Comparison of ENCODE assay signal across 12 cellular contexts in the genomic region with DNA sequence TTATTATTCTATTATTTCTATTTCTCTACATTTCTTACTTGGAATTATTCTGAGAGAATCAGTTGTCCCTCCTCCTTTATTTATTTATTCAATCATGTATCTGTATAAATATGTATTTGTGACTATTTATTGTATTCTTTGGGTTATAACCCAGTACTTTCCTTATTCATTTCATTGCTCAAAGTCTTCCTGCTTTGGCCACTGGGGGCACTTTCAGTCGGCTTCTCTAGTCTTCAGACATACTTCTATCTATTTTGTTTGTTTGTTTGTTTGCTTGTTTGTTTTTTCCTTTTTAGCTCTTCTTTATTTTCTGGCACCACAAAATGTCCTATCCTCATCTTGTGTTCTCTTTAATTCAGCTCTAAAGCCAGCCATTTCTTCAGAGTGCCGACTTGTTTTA.
DNase-seq lines count a peak whose midpoint lies in the region; ATAC-seq and TF ChIP-seq lines count a peak whose summit lies in the region.
"Had no signal": no experiment of that assay in that cellular context is flagged by ENCODE, and none has a peak within 500 bp of the region (broad histone marks: within the 10 kb centered on the region; RNA-seq: fewer than 3 reads in every experiment).

No MANE protein-coding gene starts in this region.

- H3K4me3 ChIP-seq in SK-N-SH (ENCODE audit: low read depth in 2 of 2, low read length in 1 of 2) (no peak overlapping the region), LNCaP clone FGC (ENCODE audit: low read depth, low read length) (no peak overlapping the region), dorsolateral prefrontal cortex (no peak overlapping the region), smooth muscle cell (no peak overlapping the region)

- CTCF ChIA-PET in SK-N-SH (lab: Yijun Ruan, JAX) = interaction anchor here (0.6 to 3.9 kb wide), 23 partner anchors 9 to 1677 kb away, joined by 3 to 36 read pairs (median 4); no protein-coding TSS in a partner anchor

- H3K4me1 ChIP-seq in SK-N-SH (ENCODE audit: control insufficient read depth in 1 of 2, insufficient read depth in 2 of 2, low read depth in 1 of 2, low read length in 1 of 2) (peaks cover 4 to 11% of the 10 kb centered on the region in 2 experiments; a peak in 2 of 4 replicates), smooth muscle cell (ENCODE audit: low read depth) (peaks cover 7% of the 10 kb centered on the region)

- no peak for ATAC-seq in SK-N-SH treated with all-trans-retinoic acid at 6 μM for 48 hours
- ATAC-seq in GM19351 (IDR thresholded peaks at IDR 0.05; ENCODE audit: unreplicated experiment) = no peak
- ATAC-seq: activated CD4-positive, alpha-beta T cell treated with anti-CD3 and anti-CD28 coated beads for 36 hours had no signal

- H3K79me2 ChIP-seq in SK-N-SH (ENCODE audit: insufficient read depth) (no peaks in the 10 kb centered on the region), smooth muscle cell (ENCODE audit: low read depth) (no peaks in the 10 kb centered on the region)

- H2AFZ ChIP-seq in SK-N-SH (ENCODE audit: low read depth) (no peak overlapping the region), smooth muscle cell (ENCODE audit: low read depth) (no peak overlapping the region)

- H3K9ac ChIP-seq in SK-N-SH (no peak overlapping the region), smooth muscle cell (ENCODE audit: low read depth) (no peak overlapping the region)
- H3K9ac ChIP-seq: KMS-11 had no signal

- DNase-seq in SK-N-SH (no peak), LNCaP clone FGC (ENCODE audit: low read depth) (no peak), dorsolateral prefrontal cortex (no peak), smooth muscle cell (lab: John Stamatoyannopoulos, UW; ENCODE audit: unreplicated experiment) (no peak), ACHN (no peak)
- no peak for DNase-seq in stimulated activated CD4-positive, alpha-beta T cell treated with anti-CD3 and anti-CD28 coated beads, Interleukin-2, amount 100 ng/mL, for 24 hours
- DNase-seq: activated CD4-positive, alpha-beta T cell treated with anti-CD3 and anti-CD28 coated beads for 36 hours; activated naive CD8-positive, alpha-beta T cell treated with anti-CD3 and anti-CD28 coated beads, Interleukin-2, amount 10 ng/mL, durations not matched to agents 7 days and 5 days; foreskin melanocyte had no signal

- in situ Hi-C loops in ACHN (cut with HindIII; ENCODE audit: low pct_ligation_motif_present, low pct_unique_long_range_greater_than_20kb, low sequenced_read_pairs) = no loop called here

- intact Hi-C loops in dorsolateral prefrontal cortex (cut with DNase I) = loop anchor here in 1 of 2 donors (10.0 kb wide), 1 partner anchor 759 kb away; no protein-coding TSS in a partner anchor

- TF ChIP-seq RAD21 in SK-N-SH (IDR thresholded peaks at IDR 0.05; ENCODE audit: low read length) = peak; percentile 46

- no peaks in the 10 kb centered on the region for H3K9me2 ChIP-seq in SK-N-SH

- TF ChIP-seq CTCF in SK-N-SH (IDR thresholded peaks at IDR 0.05) (peak; percentile 62), LNCaP clone FGC (IDR thresholded peaks at IDR 0.05; ENCODE audit: control insufficient read depth, extremely low read depth, insufficient read depth) (0 out of 2 replicates have a peak, but pooled peaks have one; percentile 29), dorsolateral prefrontal cortex (IDR thresholded peaks at IDR 0.05 in 54 of 56, conservative IDR thresholded peaks at IDR 0.05 in 2 of 56; ENCODE audit: low read depth in 1 of 56, partially characterized antibody in 56 of 56) (peak in 41 of 56 donors; percentile 10 to 52 (median 35)), smooth muscle cell (IDR thresholded peaks at IDR 0.05; ENCODE audit: borderline replicate concordance, insufficient read depth, poor library complexity, severe bottlenecking) (peak; percentile 31)

- WGBS in SK-N-SH (ENCODE audit: low lambda C conversion rate) = 66% methylated on average over 2 of the region's 2 CpGs
- 62% methylated on average over 2 of the region's 2 CpGs for WGBS in smooth muscle cell (ENCODE audit: low lambda C conversion rate)

- POLR2A ChIA-PET in SK-N-SH (lab: Yijun Ruan, JAX) = no interaction called here

- no peak overlapping the region for H3K27ac ChIP-seq in SK-N-SH (ENCODE audit: low read depth in 2 of 2, low read length in 1 of 2)
- H3K27ac ChIP-seq in dorsolateral prefrontal cortex = no peak overlapping the region
- no peak overlapping the region for H3K27ac ChIP-seq in smooth muscle cell (ENCODE audit: low read depth)
- H3K27ac ChIP-seq: KMS-11 had no signal

- H3F3A ChIP-seq in SK-N-SH (replicated peaks; ENCODE audit: insufficient read depth) (no peaks in the 10 kb centered on the region), smooth muscle cell (ENCODE audit: low read depth) (no peaks in the 10 kb centered on the region)

- H3K36me3 ChIP-seq in SK-N-SH (replicated peaks in 1 of 2; ENCODE audit: control insufficient read depth in 1 of 2, insufficient read depth in 2 of 2, low read length in 1 of 2) (no peaks in the 10 kb centered on the region), smooth muscle cell (ENCODE audit: low read depth) (no peaks in the 10 kb centered on the region)

- TF ChIP-seq EP300 in SK-N-SH (IDR thresholded peaks at IDR 0.05; ENCODE audit: borderline replicate concordance in 1 of 2, low read depth in 1 of 2, low read length in 1 of 2) = no peak

- H3K27me3 ChIP-seq in SK-N-SH (ENCODE audit: insufficient read depth) = no peaks in the 10 kb centered on the region
- H3K27me3 ChIP-seq in dorsolateral prefrontal cortex = no peaks in the 10 kb centered on the region
- H3K27me3 ChIP-seq in smooth muscle cell (ENCODE audit: low read depth) = no peaks in the 10 kb centered on the region

- no peaks in the 10 kb centered on the region for H4K20me1 ChIP-seq in SK-N-SH (ENCODE audit: insufficient read depth)
- H4K20me1 ChIP-seq in smooth muscle cell (ENCODE audit: low read depth) = no peaks in the 10 kb centered on the region

- H3K9me3 ChIP-seq in SK-N-SH = no peaks in the 10 kb centered on the region
- no peaks in the 10 kb centered on the region for H3K9me3 ChIP-seq in smooth muscle cell (replicated peaks; ENCODE audit: low read depth)

- H3K4me2 ChIP-seq in SK-N-SH (no peak overlapping the region), smooth muscle cell (no peak overlapping the region)
- H3K4me2 ChIP-seq: KMS-11 had no signal

TF ChIP-seq in SK-N-SH, 30 proteins besides CTCF, POLR2A, EP300 and RAD21:
- TF ChIP-seq RFX5 (IDR thresholded peaks at IDR 0.05; ENCODE audit: low read length) (no peak), POLR2AphosphoS5 (IDR thresholded peaks at IDR 0.05; ENCODE audit: low read depth, low read length) (no peak), RCOR1 (IDR thresholded peaks at IDR 0.05; ENCODE audit: low read length) (no peak)

TF ChIP-seq in SK-N-SH treated with all-trans-retinoic acid at 6 μM for 48 hours, 23 proteins besides CTCF, POLR2A, EP300 and RAD21 (continues in another document):
- TF ChIP-seq PPARA (CRISPR knock-in tag; IDR thresholded peaks at IDR 0.05; ENCODE audit: borderline replicate concordance) = no peak
- TF ChIP-seq SNAI2 (CRISPR knock-in tag; IDR thresholded peaks at IDR 0.05) = no peak
- no peak for TF ChIP-seq ZC3H10 (CRISPR knock-in tag; IDR thresholded peaks at IDR 0.05)
- no peak for TF ChIP-seq RARB (CRISPR knock-in tag; IDR thresholded peaks at IDR 0.05)
- TF ChIP-seq, protein P1, sequence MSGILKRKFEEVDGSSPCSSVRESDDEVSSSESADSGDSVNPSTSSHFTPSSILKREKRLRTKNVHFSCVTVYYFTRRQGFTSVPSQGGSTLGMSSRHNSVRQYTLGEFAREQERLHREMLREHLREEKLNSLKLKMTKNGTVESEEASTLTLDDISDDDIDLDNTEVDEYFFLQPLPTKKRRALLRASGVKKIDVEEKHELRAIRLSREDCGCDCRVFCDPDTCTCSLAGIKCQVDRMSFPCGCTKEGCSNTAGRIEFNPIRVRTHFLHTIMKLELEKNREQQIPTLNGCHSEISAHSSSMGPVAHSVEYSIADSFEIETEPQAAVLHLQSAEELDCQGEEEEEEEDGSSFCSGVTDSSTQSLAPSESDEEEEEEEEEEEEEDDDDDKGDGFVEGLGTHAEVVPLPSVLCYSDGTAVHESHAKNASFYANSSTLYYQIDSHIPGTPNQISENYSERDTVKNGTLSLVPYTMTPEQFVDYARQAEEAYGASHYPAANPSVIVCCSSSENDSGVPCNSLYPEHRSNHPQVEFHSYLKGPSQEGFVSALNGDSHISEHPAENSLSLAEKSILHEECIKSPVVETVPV (CRISPR knock-in tag; IDR thresholded peaks at IDR 0.05) = no peak
- TF ChIP-seq PATZ1 (CRISPR knock-in tag; IDR thresholded peaks at IDR 0.05; ENCODE audit: borderline replicate concordance) = no peak
- TF ChIP-seq ZNF8 (CRISPR knock-in tag; IDR thresholded peaks at IDR 0.05) = no peak
- no peak for TF ChIP-seq ARNTL (CRISPR knock-in tag; IDR thresholded peaks at IDR 0.05; ENCODE audit: borderline replicate concordance, low read depth)
- TF ChIP-seq OSR1 (CRISPR knock-in tag; IDR thresholded peaks at IDR 0.05) = no peak
- TF ChIP-seq POU6F1 (CRISPR knock-in tag; IDR thresholded peaks at IDR 0.05; ENCODE audit: borderline replicate concordance, low read depth) = no peak
